Comparison of ENCODE assay signal across 8 cellular contexts in the genomic region with DNA sequence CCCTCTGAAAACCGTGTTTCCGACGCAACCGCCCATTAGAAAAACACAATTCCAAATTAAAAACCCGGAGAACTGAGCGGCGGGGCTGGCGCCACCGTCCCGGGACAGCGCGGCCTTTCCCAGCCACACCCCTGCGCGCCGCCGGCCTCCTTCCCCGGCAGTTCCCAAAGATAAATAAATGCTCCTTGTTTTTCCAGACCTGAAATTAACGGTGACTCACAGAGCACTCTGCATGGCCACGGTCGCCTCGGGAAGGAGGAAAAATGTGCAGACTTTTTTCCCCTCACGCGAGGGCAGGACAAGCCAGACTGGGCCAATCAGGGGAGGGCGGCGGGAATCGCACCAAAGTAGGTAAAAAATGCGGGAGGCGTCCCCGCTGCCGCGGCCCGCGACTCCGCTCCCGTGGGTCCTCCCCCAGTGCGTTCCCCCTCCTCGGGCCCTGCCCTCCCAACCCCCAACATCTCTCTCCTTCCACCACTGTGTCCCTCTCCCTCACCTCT. TPM values are rescaled to one million over a fixed set of nuclear protein-coding genes. Genes with fewer than 3 reads are reported as not detected.
DNase-seq lines count a peak whose midpoint lies in the region; ATAC-seq and TF ChIP-seq lines count a peak whose summit lies in the region.

No MANE protein-coding gene starts in this region.

- peaks cover 15% of the 10 kb centered on the region for H3K36me3 Mint-ChIP-seq in effector memory CD8-positive, alpha-beta T cell (ENCODE audit: insufficient read depth)

- no peaks in the 10 kb centered on the region for H3K9me3 Mint-ChIP-seq in effector memory CD8-positive, alpha-beta T cell

- peaks cover 19 to 32% of the 10 kb centered on the region in 2 donors for H3K4me1 Mint-ChIP-seq in effector memory CD8-positive, alpha-beta T cell (ENCODE audit: low read depth in 2 of 2)

- peak in 1 of 2 donors; percentile 33 for TF ChIP-seq RAD21 in liver (IDR thresholded peaks at IDR 0.05)

- H3K27ac Mint-ChIP-seq in effector memory CD8-positive, alpha-beta T cell, result peak overlapping the region in 1 of 2 donors; percentile 99

- H3K9ac ChIP-seq in liver (ENCODE audit: low read depth in 1 of 2, low read length in 2 of 2), result peak overlapping the region in 1 of 2 donors; percentile 54

- ATAC-seq in effector memory CD8-positive, alpha-beta T cell (replicated peaks), result no peak
- ATAC-seq in HG02885 (IDR thresholded peaks at IDR 0.05; ENCODE audit: poor library complexity, unreplicated experiment) (no peak), HG03565 (IDR thresholded peaks at IDR 0.05; ENCODE audit: unreplicated experiment) (no peak)

- H3K27me3 Mint-ChIP-seq in effector memory CD8-positive, alpha-beta T cell, result no peaks in the 10 kb centered on the region

- WGBS in liver, result 3% methylated on average over 37 of the region's 37 CpGs

- H3K4me3 Mint-ChIP-seq in effector memory CD8-positive, alpha-beta T cell, result peak overlapping the region; percentile 97 to 98

- H3K9me3 ChIP-seq in liver (ENCODE audit: control insufficient read depth in 4 of 4, low read length in 3 of 4), result no peaks in the 10 kb centered on the region

- H3K27ac ChIP-seq in VCaP (peak overlapping the region; percentile 100), liver (ENCODE audit: low read depth in 1 of 2, low read length in 2 of 2) (peak overlapping the region; percentile 3 to 96)

- peaks cover 10 to 33% (median 27%) of the 10 kb centered on the region in 4 donors for H3K4me1 ChIP-seq in liver (ENCODE audit: control insufficient read depth in 4 of 4, insufficient read depth in 4 of 4, low read length in 3 of 4)

- no peaks in the 10 kb centered on the region for H3K27me3 ChIP-seq in liver (ENCODE audit: control insufficient read depth in 4 of 4, insufficient read depth in 4 of 4, low read length in 3 of 4)

- TF ChIP-seq CTCF in VCaP (conservative IDR thresholded peaks at IDR 0.05), result no peak
- no peak for TF ChIP-seq CTCF in liver (IDR thresholded peaks at IDR 0.05; ENCODE audit: low read depth, low read length, missing input control)

- peak overlapping the region in 2 of 3 donors; percentile 1 to 94 for H3K4me3 ChIP-seq in liver (ENCODE audit: low read depth in 1 of 3, low read length in 3 of 3)

- DNase-seq in DMS53 (lab: John Stamatoyannopoulos, UW), result peak; percentile 97
- peak; percentile 93 for DNase-seq in LoVo (ENCODE audit: low spot score)
- no peak for DNase-seq in effector memory CD8-positive, alpha-beta T cell
- peak; percentile 4 to 9 for DNase-seq in stimulated activated CD4-positive, alpha-beta T cell treated with anti-CD3 and anti-CD28 coated beads, Interleukin-4, amount 100 ng/mL, for 4 hours

- H3K36me3 ChIP-seq in liver (ENCODE audit: control insufficient read depth in 4 of 4, insufficient read depth in 3 of 4, low read depth in 1 of 4, low read length in 3 of 4), result no peaks in the 10 kb centered on the region

TF ChIP-seq in liver, 16 proteins besides CTCF, POLR2A, EP300 and RAD21:
- TF ChIP-seq, protein P1, sequence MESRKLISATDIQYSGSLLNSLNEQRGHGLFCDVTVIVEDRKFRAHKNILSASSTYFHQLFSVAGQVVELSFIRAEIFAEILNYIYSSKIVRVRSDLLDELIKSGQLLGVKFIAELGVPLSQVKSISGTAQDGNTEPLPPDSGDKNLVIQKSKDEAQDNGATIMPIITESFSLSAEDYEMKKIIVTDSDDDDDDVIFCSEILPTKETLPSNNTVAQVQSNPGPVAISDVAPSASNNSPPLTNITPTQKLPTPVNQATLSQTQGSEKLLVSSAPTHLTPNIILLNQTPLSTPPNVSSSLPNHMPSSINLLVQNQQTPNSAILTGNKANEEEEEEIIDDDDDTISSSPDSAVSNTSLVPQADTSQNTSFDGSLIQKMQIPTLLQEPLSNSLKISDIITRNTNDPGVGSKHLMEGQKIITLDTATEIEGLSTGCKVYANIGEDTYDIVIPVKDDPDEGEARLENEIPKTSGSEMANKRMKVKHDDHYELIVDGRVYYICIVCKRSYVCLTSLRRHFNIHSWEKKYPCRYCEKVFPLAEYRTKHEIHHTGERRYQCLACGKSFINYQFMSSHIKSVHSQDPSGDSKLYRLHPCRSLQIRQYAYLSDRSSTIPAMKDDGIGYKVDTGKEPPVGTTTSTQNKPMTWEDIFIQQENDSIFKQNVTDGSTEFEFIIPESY (IDR thresholded peaks at IDR 0.05), result peak; percentile 58
- TF ChIP-seq JUND (IDR thresholded peaks at IDR 0.05), result peak; percentile 70 to 81
- peak; percentile 32 for TF ChIP-seq TAF1 (conservative IDR thresholded peaks at IDR 0.05)
- no peak for TF ChIP-seq FOXA2 (IDR thresholded peaks at IDR 0.05)
- peak; percentile 66 for TF ChIP-seq YY1 (IDR thresholded peaks at IDR 0.05)
- TF ChIP-seq SP1 (IDR thresholded peaks at IDR 0.05), result peak; percentile 49
- TF ChIP-seq REST (IDR thresholded peaks at IDR 0.05), result peak; percentile 81
- TF ChIP-seq HNF4A (conservative IDR thresholded peaks at IDR 0.05), result no peak

RNA-seq across cellular contexts. Expression of gene DSTN, which starts 0.9 kb away (rescaled TPM):
- total RNA-seq in liver, result 10 to 100 TPM; 39.9 to 82.7 TPM
- 100 to 1,000 TPM; 133 to 137 TPM for polyA plus RNA-seq in liver

RNA-seq across cellular contexts. Expression of gene BFSP1, which starts 37.8 kb away (rescaled TPM):
- under 1 TPM; 0.17 to 0.28 TPM for total RNA-seq in liver
- under 1 TPM; 0.14 to 0.25 TPM for polyA plus RNA-seq in liver

Comparison
In these comparisons a context has a peak if more than half of its experiments do, and no peak if none do; other contexts are left out.
1. DNase-seq: peak in DMS53 (single experiment), LoVo (single experiment) and stimulated activated CD4-positive, alpha-beta T cell treated with anti-CD3 and anti-CD28 coated beads, Interleukin-4, amount 100 ng/mL, for 4 hours (2 of 2); none in effector memory CD8-positive, alpha-beta T cell (0 of 3).